In genomic region chr17:73228748-73229236, GRCh38 we compare ENCODE assay signal across 8 cellular contexts. TPM values are rescaled to one million over a fixed set of nuclear protein-coding genes. Genes with fewer than 3 reads are reported as not detected.
A peak's percentile ranks its signal among the peaks of the same experiment; 100 is the strongest.
DNase-seq lines count a peak whose midpoint lies in the region; ATAC-seq, FAIRE-seq and TF ChIP-seq lines count a peak whose summit lies in the region.

No MANE protein-coding gene starts in this region.

- WGBS in A549 (ENCODE audit: missing lambda C conversion rate), result 0% methylated on average over 2 of the region's 2 CpGs
- 0 to 5% methylated on average over 2 of the region's 2 CpGs for WGBS in lung, 2 donors

- DNase-seq in A549 (ENCODE audit: low read depth in 1 of 2, low spot score in 1 of 2) (peak; percentile 70 to 86), GM03348 (ENCODE audit: low spot score) (peak; percentile 92), SJCRH30 (peak; percentile 87 to 91), dedifferentiated amniotic fluid mesenchymal stem cell (ENCODE audit: extremely low spot score) (peak; percentile 80), lung (ENCODE audit: low spot score) (peak; percentile 65), ureter (ENCODE audit: low spot score) (peak; percentile 66)
- DNase-seq in stimulated activated naive B cell treated with anti-CD40 and anti-IgM and Interleukin-4, amounts not matched to agents 10 μg/mL and 1 μg/mL and 100 μg/mL, for 72 hours, result no peak

- POLR2A ChIA-PET in A549 (lab: Yijun Ruan, JAX), result no interaction called here

- H3K4me3 Mint-ChIP-seq in stimulated activated naive B cell treated with anti-CD40 and anti-IgM and Interleukin-4, amounts not matched to agents 10 μg/mL and 1 μg/mL and 100 μg/mL, for 72 hours, result no peak overlapping the region

- no peak for TF ChIP-seq POLR2A in A549 (IDR thresholded peaks at IDR 0.05; ENCODE audit: low read length)

- no peaks in the 10 kb centered on the region for H3K27me3 Mint-ChIP-seq in stimulated activated naive B cell treated with anti-CD40 and anti-IgM and Interleukin-4, amounts not matched to agents 10 μg/mL and 1 μg/mL and 100 μg/mL, for 72 hours

- H3K4me3 ChIP-seq in A549, result no peak overlapping the region
- H3K4me3 ChIP-seq in SJCRH30, result no peak overlapping the region
- H3K4me3 ChIP-seq in lung, result no peak overlapping the region

- TF ChIP-seq RAD21 in A549 (conservative IDR thresholded peaks at IDR 0.05 in 1 of 2, IDR thresholded peaks at IDR 0.05 in 1 of 2), result no peak

- H3K27ac Mint-ChIP-seq in stimulated activated naive B cell treated with anti-CD40 and anti-IgM and Interleukin-4, amounts not matched to agents 10 μg/mL and 1 μg/mL and 100 μg/mL, for 72 hours, result no peak overlapping the region

- no peaks in the 10 kb centered on the region for H3K9me3 Mint-ChIP-seq in stimulated activated naive B cell treated with anti-CD40 and anti-IgM and Interleukin-4, amounts not matched to agents 10 μg/mL and 1 μg/mL and 100 μg/mL, for 72 hours

- CTCF ChIA-PET in A549 (lab: Yijun Ruan, JAX), result interaction anchor here (0.8 to 4.2 kb wide), 11 partner anchors 9 to 669 kb away, joined by 3 to 26 read pairs (median 5); no protein-coding TSS in a partner anchor

- peaks cover 39 to 69% of the 10 kb centered on the region in 2 donors for H3K4me1 Mint-ChIP-seq in stimulated activated naive B cell treated with anti-CD40 and anti-IgM and Interleukin-4, amounts not matched to agents 10 μg/mL and 1 μg/mL and 100 μg/mL, for 72 hours

- H3K27ac ChIP-seq in A549 (peak overlapping the region; percentile 59 to 68), SJCRH30 (peak overlapping the region; percentile 71), lung (ENCODE audit: low read depth in 1 of 2, low read length in 1 of 2) (peak overlapping the region in 1 of 2 donors; percentile 53)

- FAIRE-seq in A549 (lab: Jason Lieb, UNC), result no peak

- H3K27me3 ChIP-seq in SJCRH30 (no peaks in the 10 kb centered on the region), lung (ENCODE audit: control insufficient read depth, insufficient read depth) (no peaks in the 10 kb centered on the region)

- peaks cover 5 to 8% of the 10 kb centered on the region in 2 donors for H3K36me3 Mint-ChIP-seq in stimulated activated naive B cell treated with anti-CD40 and anti-IgM and Interleukin-4, amounts not matched to agents 10 μg/mL and 1 μg/mL and 100 μg/mL, for 72 hours

- H3K36me3 ChIP-seq in SJCRH30, result peaks cover 19% of the 10 kb centered on the region
- H3K36me3 ChIP-seq in lung (ENCODE audit: control insufficient read depth in 2 of 2, insufficient read depth in 2 of 2, low read length in 2 of 2), result no peaks in the 10 kb centered on the region

- H3K9me3 ChIP-seq in A549 (no peaks in the 10 kb centered on the region), SJCRH30 (replicated peaks) (no peaks in the 10 kb centered on the region), lung (ENCODE audit: control insufficient read depth in 2 of 2, insufficient read depth in 1 of 2, low read length in 1 of 2) (no peaks in the 10 kb centered on the region)

- no peak for TF ChIP-seq CTCF in A549 (IDR thresholded peaks at IDR 0.05)
- no peak for TF ChIP-seq CTCF in lung (IDR thresholded peaks at IDR 0.05; ENCODE audit: control extremely low read depth, extremely low read depth)

- ATAC-seq in A549 (peak; percentile 20 to 44; a peak in 4 of 6 replicates), HG03432 (IDR thresholded peaks at IDR 0.05; ENCODE audit: unreplicated experiment) (peak; percentile 36), lung (ENCODE audit: insufficient read depth, low FRiP score) (peak; percentile 31)
- ATAC-seq in stimulated activated naive B cell treated with anti-CD40 and anti-IgM and Interleukin-4, amounts not matched to agents 10 μg/mL and 1 μg/mL and 100 μg/mL, for 72 hours (replicated peaks), result no peak

- no peak for TF ChIP-seq EP300 in A549 (IDR thresholded peaks at IDR 0.05)

- H3K4me1 ChIP-seq in A549 (peaks cover 57% of the 10 kb centered on the region), SJCRH30 (peaks cover 38% of the 10 kb centered on the region), lung (ENCODE audit: control insufficient read depth in 2 of 2, insufficient read depth in 2 of 2, low read length in 2 of 2) (peaks cover 9 to 15% of the 10 kb centered on the region in 2 donors)

- peak overlapping the region; percentile 58 for H3K4me2 ChIP-seq in A549

TF ChIP-seq in A549, 52 proteins besides CTCF, POLR2A, EP300 and RAD21:
- TF ChIP-seq, protein P1, sequence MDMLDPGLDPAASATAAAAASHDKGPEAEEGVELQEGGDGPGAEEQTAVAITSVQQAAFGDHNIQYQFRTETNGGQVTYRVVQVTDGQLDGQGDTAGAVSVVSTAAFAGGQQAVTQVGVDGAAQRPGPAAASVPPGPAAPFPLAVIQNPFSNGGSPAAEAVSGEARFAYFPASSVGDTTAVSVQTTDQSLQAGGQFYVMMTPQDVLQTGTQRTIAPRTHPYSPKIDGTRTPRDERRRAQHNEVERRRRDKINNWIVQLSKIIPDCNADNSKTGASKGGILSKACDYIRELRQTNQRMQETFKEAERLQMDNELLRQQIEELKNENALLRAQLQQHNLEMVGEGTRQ (IDR thresholded peaks at IDR 0.05), result no peak
- TF ChIP-seq PBX3 (IDR thresholded peaks at IDR 0.05), result peak; percentile 79; the same call in 1 of the 2 replicates
- peak; percentile 89 for TF ChIP-seq MAFK (IDR thresholded peaks at IDR 0.05; ENCODE audit: partially characterized antibody)
- TF ChIP-seq CEBPB (IDR thresholded peaks at IDR 0.05), result 0 out of 4 replicates have a peak, but pooled peaks of 1 of the 2 experiments have one; percentile 38
- TF ChIP-seq RFX5 (IDR thresholded peaks at IDR 0.05), result peak; percentile 70; the same call in 1 of the 2 replicates
- TF ChIP-seq HOXB13 (CRISPR knock-in tag; IDR thresholded peaks at IDR 0.05; ENCODE audit: low read depth), result no peak
- TF ChIP-seq, protein P2, sequence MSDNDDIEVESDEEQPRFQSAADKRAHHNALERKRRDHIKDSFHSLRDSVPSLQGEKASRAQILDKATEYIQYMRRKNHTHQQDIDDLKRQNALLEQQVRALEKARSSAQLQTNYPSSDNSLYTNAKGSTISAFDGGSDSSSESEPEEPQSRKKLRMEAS (IDR thresholded peaks at IDR 0.05), result 0 out of 2 replicates have a peak, but pooled peaks have one; percentile 29
- TF ChIP-seq GATA3 (IDR thresholded peaks at IDR 0.05; ENCODE audit: borderline replicate concordance), result 0 out of 2 replicates have a peak, but pooled peaks have one; percentile 37
- TF ChIP-seq FOSL2 (IDR thresholded peaks at IDR 0.05), result no peak
- peak; percentile 72 for TF ChIP-seq FOSL2 (CRISPR knock-in tag; IDR thresholded peaks at IDR 0.05)
- TF ChIP-seq NFE2L2 (conservative IDR thresholded peaks at IDR 0.05; ENCODE audit: low read length), result peak; percentile 34; the same call in 1 of the 2 replicates

RNA-seq across cellular contexts. Expression of gene CPSF4L, which starts 32.9 kb away (rescaled TPM):
- polyA plus RNA-seq in A549 (2011; rRNA removed), result 0.13 and 0.17 TPM in 2 replicates
- not detected in 2 replicates for polyA plus RNA-seq in A549 (2012; cell fraction: cytosol; rRNA removed)
- 0.27 TPM in 1 of 2 replicates, not detected in the other for polyA plus RNA-seq in A549 (2012; cell fraction: nucleus; rRNA removed)
- not detected in 3 replicates for polyA plus RNA-seq in A549 (2017; fragmentation: RNase III; extraction: RNeasy Plus Mini Kit Qiagen cat#74134 plus additional on column Dnase treatment)
- polyA minus RNA-seq in A549 (2011; rRNA and poly(A)+ RNA removed), result not detected in 2 replicates
- not detected in 2 replicates for total RNA-seq in SJCRH30 (2014; rRNA removed; shearing (Covaris generic))
- not detected for total RNA-seq in lung
- not detected for polyA plus RNA-seq in lung
- not detected for total RNA-seq in ureter

RNA-seq across cellular contexts. Expression of gene COG1, which starts 35.9 kb away (rescaled TPM):
- polyA plus RNA-seq in A549 (2011; rRNA removed), result 26.0 and 30.6 TPM in 2 replicates
- polyA plus RNA-seq in A549 (2012; cell fraction: cytosol; rRNA removed), result 21.0 and 22.6 TPM in 2 replicates
- polyA plus RNA-seq in A549 (2012; cell fraction: nucleus; rRNA removed), result 38.5 and 46.0 TPM in 2 replicates
- polyA plus RNA-seq in A549 (2017; fragmentation: RNase III; extraction: RNeasy Plus Mini Kit Qiagen cat#74134 plus additional on column Dnase treatment), result 19.5 to 22.1 TPM (median 21.7 TPM) in 3 replicates
- polyA minus RNA-seq in A549 (2011; rRNA and poly(A)+ RNA removed), result 49.8 and 51.7 TPM in 2 replicates
- 24.6 and 35.3 TPM in 2 replicates for total RNA-seq in SJCRH30 (2014; rRNA removed; shearing (Covaris generic))
- total RNA-seq in lung, result 10 to 100 TPM; 21.7 to 41.2 TPM
- polyA plus RNA-seq in lung, result 10 to 100 TPM; 13.3 to 20.5 TPM
- total RNA-seq in ureter, result 47.1 TPM

Comparison
In these comparisons a context has a peak if more than half of its experiments do, and no peak if none do; other contexts are left out.
1. ATAC-seq: peak in A549 (2 of 2), HG03432 (single experiment) and lung (single experiment); none in stimulated activated naive B cell treated with anti-CD40 and anti-IgM and Interleukin-4, amounts not matched to agents 10 μg/mL and 1 μg/mL and 100 μg/mL, for 72 hours (0 of 2).